ENCODE assay signal across 21 cellular contexts in the genomic region with DNA sequence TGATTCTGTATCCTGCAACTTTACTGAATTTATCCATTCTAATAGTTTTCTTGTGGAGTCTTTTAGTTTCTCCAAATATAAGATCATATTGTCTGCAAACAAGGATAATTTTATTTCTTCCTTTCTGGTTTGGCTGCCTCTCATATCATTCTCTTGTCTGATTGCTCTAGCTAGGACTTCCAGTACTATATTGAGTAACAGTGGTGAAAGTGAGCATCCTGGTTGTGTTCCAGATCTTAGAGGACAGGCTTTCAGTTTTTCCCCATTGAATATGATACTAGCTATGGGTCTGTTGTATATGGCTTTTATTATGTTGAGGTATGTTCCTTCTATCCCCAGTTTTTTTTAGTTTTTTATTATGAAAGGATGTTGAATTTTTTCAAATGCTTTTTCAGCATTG.
"Had no signal": no experiment of that assay in that cellular context is flagged by ENCODE, and none has a peak within 500 bp of the region (broad histone marks: within the 10 kb centered on the region; RNA-seq: fewer than 3 reads in every experiment).

No MANE protein-coding gene starts in this region.

- H3K27me3 Mint-ChIP-seq: naive thymus-derived CD8-positive, alpha-beta T cell; stimulated activated naive CD8-positive, alpha-beta T cell treated with anti-CD3 and anti-CD28 coated beads, Interleukin-15, Interleukin-2, amounts not matched to agents 100 ng/mL and 50 ng/mL, for 24 hours had no signal

- H3K4me1 Mint-ChIP-seq: nephron; neural crest cell; stimulated activated effector memory CD8-positive, alpha-beta T cell treated with anti-CD3 and anti-CD28 coated beads, Interleukin-12 subunit alpha, Interleukin-12 subunit beta, amount 100 ng/mL, for 72 hours had no signal

- ATAC-seq: lower lobe of right lung; naive thymus-derived CD8-positive, alpha-beta T cell; sciatic nerve; stimulated activated effector memory CD8-positive, alpha-beta T cell treated with anti-CD3 and anti-CD28 coated beads, Interleukin-12 subunit alpha, Interleukin-12 subunit beta, amount 100 ng/mL, for 72 hours had no signal

- H3K4me3 Mint-ChIP-seq: naive thymus-derived CD8-positive, alpha-beta T cell; nephron; neural crest cell; stimulated activated effector memory CD8-positive, alpha-beta T cell treated with anti-CD3 and anti-CD28 coated beads, Interleukin-12 subunit alpha, Interleukin-12 subunit beta, amount 100 ng/mL, for 72 hours; stimulated activated naive CD8-positive, alpha-beta T cell treated with anti-CD3 and anti-CD28 coated beads, Interleukin-15, Interleukin-2, amounts not matched to agents 100 ng/mL and 50 ng/mL, for 24 hours had no signal

- DNase-seq: heart right ventricle; islet precursor cell; lower lobe of right lung; mammary epithelial cell; mesenchymal stem cell; naive thymus-derived CD8-positive, alpha-beta T cell; occipital lobe; right cardiac atrium; stimulated activated CD4-positive, alpha-beta T cell treated with anti-CD3 and anti-CD28 coated beads, Interleukin-12 subunit alpha, Interleukin-12 subunit beta, amount 100 ng/mL, for 4 hours; stimulated activated CD4-positive, alpha-beta T cell treated with anti-CD3 and anti-CD28 coated beads, Interleukin-15, amount 100 ng/mL, for 24 hours; stimulated activated CD4-positive, alpha-beta T cell treated with anti-CD3 and anti-CD28 coated beads, Interleukin-2, amount 100 ng/mL, for 24 hours; stimulated activated CD4-positive, alpha-beta T cell treated with anti-CD3 and anti-CD28 coated beads, Interleukin-4, amount 100 ng/mL, for 24 hours; stimulated activated naive CD4-positive, alpha-beta T cell; tibial artery; trophoblast cell; uterus had no signal

- H3K27ac Mint-ChIP-seq: naive thymus-derived CD8-positive, alpha-beta T cell; nephron; stimulated activated effector memory CD8-positive, alpha-beta T cell treated with anti-CD3 and anti-CD28 coated beads, Interleukin-12 subunit alpha, Interleukin-12 subunit beta, amount 100 ng/mL, for 72 hours; stimulated activated naive CD8-positive, alpha-beta T cell treated with anti-CD3 and anti-CD28 coated beads, Interleukin-15, Interleukin-2, amounts not matched to agents 100 ng/mL and 50 ng/mL, for 24 hours had no signal
